ENCODE assay signal across 23 cellular contexts in the genomic region with DNA sequence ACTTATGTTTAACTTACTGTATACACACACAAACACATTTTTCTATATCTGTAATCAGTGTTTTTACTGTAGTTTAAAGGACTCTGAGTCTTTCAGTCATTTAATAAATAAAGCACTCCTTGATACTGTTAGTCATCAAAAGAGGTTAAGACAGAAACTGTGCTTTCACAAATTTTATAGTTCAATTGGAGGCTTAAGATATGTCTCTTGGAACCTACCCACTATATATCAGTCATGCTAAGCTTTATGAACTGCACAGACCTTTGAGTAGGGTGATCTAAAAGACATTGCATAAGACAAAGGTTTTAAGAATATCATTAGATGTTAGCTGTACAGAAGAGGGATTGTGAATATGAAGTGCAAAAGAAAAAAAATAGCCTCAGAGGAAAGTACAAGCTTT. TPM values are rescaled to one million over a fixed set of nuclear protein-coding genes. Genes with fewer than 3 reads are reported as not detected.
"Had no signal": no experiment of that assay in that cellular context is flagged by ENCODE, and none has a peak within 500 bp of the region (broad histone marks: within the 10 kb centered on the region; RNA-seq: fewer than 3 reads in every experiment).

No MANE protein-coding gene starts in this region.

- H3K9me3 Mint-ChIP-seq: activated T-helper 1 cell treated with anti-CD3 and anti-CD28 coated beads, Interleukin-12 subunit alpha, Interleukin-12 subunit beta, Interleukin-2, Interleukin-4 antibody, amounts not matched to agents 30 ng/mL and 10 ng/mL and 1 ng/mL, durations not matched to agents 14 hours and 24 hours and 36 hours; endodermal cell; memory B cell; naive thymus-derived CD8-positive, alpha-beta T cell; T-cell; type B pancreatic cell had no signal

- H3K4me3 Mint-ChIP-seq: activated T-helper 1 cell treated with anti-CD3 and anti-CD28 coated beads, Interleukin-12 subunit alpha, Interleukin-12 subunit beta, Interleukin-2, Interleukin-4 antibody, amounts not matched to agents 30 ng/mL and 10 ng/mL and 1 ng/mL, durations not matched to agents 14 hours and 24 hours and 36 hours; endodermal cell; memory B cell; naive thymus-derived CD8-positive, alpha-beta T cell; T-cell; type B pancreatic cell had no signal

- ATAC-seq: naive thymus-derived CD8-positive, alpha-beta T cell; T-cell had no signal

- H3K27me3 Mint-ChIP-seq: memory B cell; naive thymus-derived CD8-positive, alpha-beta T cell; T-cell; type B pancreatic cell had no signal

- DNase-seq: activated CD4-positive, alpha-beta T cell treated with anti-CD3 and anti-CD28 coated beads for 1 hour; activated CD8-positive, alpha-beta memory T cell treated with anti-CD3 and anti-CD28 coated beads, Interleukin-2, amount 50 U/mL, for 48 hours; activated naive CD4-positive, alpha-beta T cell treated with Interleukin-2 at 50 U/mL for 16 hours; adrenal gland; dorsolateral prefrontal cortex; endodermal cell; left ventricle myocardium inferior; naive thymus-derived CD8-positive, alpha-beta T cell; stimulated activated CD4-positive, alpha-beta T cell treated with anti-CD3 and anti-CD28 coated beads, Interleukin-4, amount 100 ng/mL, for 1 hour; stimulated activated naive CD4-positive, alpha-beta T cell; T-cell; T1000 had no signal

- H3K4me1 Mint-ChIP-seq: endodermal cell had no signal

- H3K27ac Mint-ChIP-seq: activated T-helper 1 cell treated with anti-CD3 and anti-CD28 coated beads, Interleukin-12 subunit alpha, Interleukin-12 subunit beta, Interleukin-2, Interleukin-4 antibody, amounts not matched to agents 30 ng/mL and 10 ng/mL and 1 ng/mL, durations not matched to agents 14 hours and 24 hours and 36 hours; endodermal cell; memory B cell; naive thymus-derived CD8-positive, alpha-beta T cell; T-cell; type B pancreatic cell had no signal

RNA-seq across cellular contexts. Expression of gene POU1F1, which starts 29.7 kb away (rescaled TPM):
- total RNA-seq: activated T-helper 1 cell treated with anti-CD3 and anti-CD28 coated beads, Interleukin-12 subunit alpha, Interleukin-12 subunit beta, Interleukin-2, Interleukin-4 antibody, amounts not matched to agents 30 ng/mL and 10 ng/mL and 1 ng/mL, durations not matched to agents 14 hours and 24 hours and 36 hours; adrenal gland; cardiac septum; dorsolateral prefrontal cortex; endodermal cell; epithelial cell of proximal tubule; glomerular endothelial cell; hepatocyte; kidney epithelial cell; left ventricle myocardium inferior; mucosa of gallbladder; naive thymus-derived CD8-positive, alpha-beta T cell; skeletal muscle tissue; suprapubic skin; T-cell had no signal
